Comparison of ENCODE assay signal across 26 cellular contexts in genomic region chr18:57242285-57242684, GRCh38.
"Had no signal": no experiment of that assay in that cellular context is flagged by ENCODE, and none has a peak within 500 bp of the region (broad histone marks: within the 10 kb centered on the region; RNA-seq: fewer than 3 reads in every experiment).

No MANE protein-coding gene starts in this region.

- H3K9me3 Mint-ChIP-seq: activated CD4-positive, alpha-beta T cell treated with anti-CD3 and anti-CD28 coated beads, Interleukin-2, amount 10 ng/mL, durations not matched to agents 7 days and 5 days; activated CD8-positive, alpha-beta T cell treated with anti-CD3 and anti-CD28 coated beads for 36 hours; activated naive CD4-positive, alpha-beta T cell treated with anti-CD3 and anti-CD28 coated beads, Interleukin-2, amount 50 U/mL, for 72 hours; brain; nephron; stimulated activated naive CD8-positive, alpha-beta T cell treated with anti-CD3 and anti-CD28 coated beads, Interleukin-15, amount 100 ng/mL, for 72 hours; T-helper 2 cell treated with Interferon-gamma antibody and Interleukin-4, amounts not matched to agents 5 μg/mL and 100 μg/mL, for 36 hours had no signal

- H3K9me3 ChIP-seq: gastroesophageal sphincter, left ventricle myocardium inferior, neutrophil, ovary, prostate gland had no signal

- ATAC-seq: activated CD8-positive, alpha-beta memory T cell treated with anti-CD3 and anti-CD28 coated beads, Interleukin-2, amount 10 ng/mL, durations not matched to agents 7 days and 5 days; activated CD8-positive, alpha-beta T cell treated with anti-CD3 and anti-CD28 coated beads for 36 hours; activated naive CD4-positive, alpha-beta T cell treated with anti-CD3 and anti-CD28 coated beads, Interleukin-2, amount 50 U/mL, for 72 hours; activated T-helper 17 cell treated with anti-CD3 and anti-CD28 coated beads, Interleukin-2, amount 50 U/mL, for 72 hours; gastroesophageal sphincter; stimulated activated naive CD8-positive, alpha-beta T cell treated with anti-CD3 and anti-CD28 coated beads, Interleukin-15, amount 100 ng/mL, for 72 hours had no signal

- H3K36me3 ChIP-seq: gastroesophageal sphincter, left ventricle myocardium inferior, neutrophil, ovary, prostate gland, tibial artery, WERI-Rb-1 had no signal

- H3K36me3 Mint-ChIP-seq: activated CD8-positive, alpha-beta memory T cell treated with anti-CD3 and anti-CD28 coated beads, Interleukin-2, amount 10 ng/mL, durations not matched to agents 7 days and 5 days; activated naive CD4-positive, alpha-beta T cell treated with anti-CD3 and anti-CD28 coated beads, Interleukin-2, amount 50 U/mL, for 72 hours; brain had no signal

- DNase-seq: activated CD4-positive, alpha-beta T cell treated with anti-CD3 and anti-CD28 coated beads, Interleukin-2, amount 10 ng/mL, durations not matched to agents 7 days and 5 days; activated CD4-positive, CD25-positive, alpha-beta regulatory T cell treated with anti-CD3 and anti-CD28 coated beads, Interleukin-2, amount 50 U/mL, for 72 hours; activated CD8-positive, alpha-beta memory T cell treated with anti-CD3 and anti-CD28 coated beads, Interleukin-2, amount 10 ng/mL, durations not matched to agents 7 days and 5 days; activated CD8-positive, alpha-beta T cell treated with anti-CD3 and anti-CD28 coated beads for 36 hours; activated T-cell treated with anti-CD3 and anti-CD28 coated beads for 4 hours; aorta; head of caudate nucleus; kidney; left ventricle myocardium inferior; mammary epithelial cell; midbrain; ovary; stimulated activated CD4-positive, alpha-beta T cell treated with anti-CD3 and anti-CD28 coated beads, Interleukin-12 subunit alpha, Interleukin-12 subunit beta, amount 100 ng/mL, for 4 hours; stimulated activated CD4-positive, alpha-beta T cell treated with anti-CD3 and anti-CD28 coated beads, Interleukin-4, amount 100 ng/mL, for 4 hours; stimulated activated naive CD8-positive, alpha-beta T cell treated with anti-CD3 and anti-CD28 coated beads, Interleukin-15, amount 100 ng/mL, for 72 hours; tibial artery; WERI-Rb-1 had no signal

- H3K27ac ChIP-seq: epithelial cell of prostate, gastroesophageal sphincter, left ventricle myocardium inferior, neutrophil, ovary, prostate gland, tibial artery, WERI-Rb-1 had no signal

- H3K4me3 ChIP-seq: gastroesophageal sphincter, left ventricle myocardium inferior, ovary, prostate gland, tibial artery had no signal

- H3K27me3 Mint-ChIP-seq: activated CD8-positive, alpha-beta memory T cell treated with anti-CD3 and anti-CD28 coated beads, Interleukin-2, amount 10 ng/mL, durations not matched to agents 7 days and 5 days; activated CD8-positive, alpha-beta T cell treated with anti-CD3 and anti-CD28 coated beads for 36 hours; activated T-helper 17 cell treated with anti-CD3 and anti-CD28 coated beads, Interleukin-2, amount 50 U/mL, for 72 hours; stimulated activated naive CD8-positive, alpha-beta T cell treated with anti-CD3 and anti-CD28 coated beads, Interleukin-15, amount 100 ng/mL, for 72 hours had no signal

- H3K4me1 Mint-ChIP-seq: activated CD4-positive, alpha-beta T cell treated with anti-CD3 and anti-CD28 coated beads, Interleukin-2, amount 10 ng/mL, durations not matched to agents 7 days and 5 days; activated CD8-positive, alpha-beta memory T cell treated with anti-CD3 and anti-CD28 coated beads, Interleukin-2, amount 10 ng/mL, durations not matched to agents 7 days and 5 days; activated T-helper 17 cell treated with anti-CD3 and anti-CD28 coated beads, Interleukin-2, amount 50 U/mL, for 72 hours; brain; nephron; stimulated activated naive CD8-positive, alpha-beta T cell treated with anti-CD3 and anti-CD28 coated beads, Interleukin-15, amount 100 ng/mL, for 72 hours had no signal

- H3K27me3 ChIP-seq: neutrophil, ovary, tibial artery had no signal

- FAIRE-seq: kidney had no signal

- H3K4me1 ChIP-seq: gastroesophageal sphincter, left ventricle myocardium inferior, prostate gland, tibial artery had no signal

- H3K4me3 Mint-ChIP-seq: activated CD4-positive, alpha-beta T cell treated with anti-CD3 and anti-CD28 coated beads, Interleukin-2, amount 10 ng/mL, durations not matched to agents 7 days and 5 days; activated CD8-positive, alpha-beta memory T cell treated with anti-CD3 and anti-CD28 coated beads, Interleukin-2, amount 10 ng/mL, durations not matched to agents 7 days and 5 days; activated CD8-positive, alpha-beta T cell treated with anti-CD3 and anti-CD28 coated beads for 36 hours; activated T-helper 17 cell treated with anti-CD3 and anti-CD28 coated beads, Interleukin-2, amount 50 U/mL, for 72 hours; brain; nephron; stimulated activated naive CD8-positive, alpha-beta T cell treated with anti-CD3 and anti-CD28 coated beads, Interleukin-15, amount 100 ng/mL, for 72 hours; T-helper 2 cell treated with Interferon-gamma antibody and Interleukin-4, amounts not matched to agents 5 μg/mL and 100 μg/mL, for 36 hours had no signal

- H3K27ac Mint-ChIP-seq: activated CD4-positive, alpha-beta T cell treated with anti-CD3 and anti-CD28 coated beads, Interleukin-2, amount 10 ng/mL, durations not matched to agents 7 days and 5 days; activated CD8-positive, alpha-beta memory T cell treated with anti-CD3 and anti-CD28 coated beads, Interleukin-2, amount 10 ng/mL, durations not matched to agents 7 days and 5 days; activated CD8-positive, alpha-beta T cell treated with anti-CD3 and anti-CD28 coated beads for 36 hours; activated naive CD4-positive, alpha-beta T cell treated with anti-CD3 and anti-CD28 coated beads, Interleukin-2, amount 50 U/mL, for 72 hours; activated T-helper 17 cell treated with anti-CD3 and anti-CD28 coated beads, Interleukin-2, amount 50 U/mL, for 72 hours; brain; nephron; T-helper 2 cell treated with Interferon-gamma antibody and Interleukin-4, amounts not matched to agents 5 μg/mL and 100 μg/mL, for 36 hours had no signal
